In the genomic region with DNA sequence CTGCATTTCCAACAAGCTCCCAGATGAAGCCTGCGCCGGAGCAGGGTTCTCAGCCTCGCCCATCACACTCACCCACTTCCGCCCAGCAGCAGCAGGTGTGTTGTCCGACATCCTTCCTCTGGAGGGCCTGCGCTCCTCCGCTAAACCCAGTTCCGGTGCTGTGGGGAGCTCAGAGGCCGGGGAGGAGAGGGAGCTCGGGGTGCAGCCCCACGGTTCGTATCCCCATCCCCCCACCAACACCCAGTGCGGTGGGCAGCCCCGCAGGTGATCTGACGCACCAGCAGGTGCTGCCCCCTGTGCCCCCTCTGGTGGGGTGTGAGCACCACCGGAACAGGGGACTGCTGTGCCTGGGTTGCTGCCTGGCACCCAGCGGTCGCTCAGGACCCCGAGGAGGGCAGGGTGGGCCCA, we compare ENCODE assay signal across 10 cellular contexts. TPM values are rescaled to one million over a fixed set of nuclear protein-coding genes. Genes with fewer than 3 reads are reported as not detected.
DNase-seq lines count a peak whose midpoint lies in the region; ATAC-seq and TF ChIP-seq lines count a peak whose summit lies in the region.
"Had no signal": no experiment of that assay in that cellular context is flagged by ENCODE, and none has a peak within 500 bp of the region (broad histone marks: within the 10 kb centered on the region; RNA-seq: fewer than 3 reads in every experiment).

No MANE protein-coding gene starts in this region.

- intact Hi-C loops in Caco-2 (cut with micrococcal nuclease; ENCODE audit: unreplicated experiment): no loop called here

- no peak overlapping the region for H3K27ac ChIP-seq in GM23248
- H3K27ac ChIP-seq: ovary, tibial artery had no signal

- peak overlapping the region; percentile 24 for H3K4me3 Mint-ChIP-seq in Caco-2 (ENCODE audit: unreplicated experiment)
- H3K4me3 Mint-ChIP-seq in activated T-cell treated with anti-CD3 and anti-CD28 coated beads, Interleukin-2, amount 50 U/mL, for 4 hours: peak overlapping the region; percentile 79
- H3K4me3 Mint-ChIP-seq in natural killer cell treated with Interleukin-12 subunit alpha and Interleukin-12 subunit beta and Interleukin-15 and Interleukin-18, amount 100 ng/mL, for 72 hours: peak overlapping the region; percentile 82

- H3K4me3 ChIP-seq in Caco-2 (ENCODE audit: low read depth, low read length) (no peak overlapping the region), GM23248 (no peak overlapping the region)
- H3K4me3 ChIP-seq: ovary, tibial artery had no signal

- no TSS peak for BruUV-seq in Caco-2 (replicated peaks; lab: Mats Ljungman, UMichigan)

- H3K9me3 Mint-ChIP-seq in Caco-2 (ENCODE audit: unreplicated experiment): no peaks in the 10 kb centered on the region
- H3K9me3 Mint-ChIP-seq in activated T-cell treated with anti-CD3 and anti-CD28 coated beads, Interleukin-2, amount 50 U/mL, for 4 hours: no peaks in the 10 kb centered on the region
- no peaks in the 10 kb centered on the region for H3K9me3 Mint-ChIP-seq in natural killer cell treated with Interleukin-12 subunit alpha and Interleukin-12 subunit beta and Interleukin-15 and Interleukin-18, amount 100 ng/mL, for 72 hours

- 63 to 70% methylated on average over 18 to 19 of the region's 19 CpGs for WGBS in GM23248 (ENCODE audit: low coverage in 1 of 2, low lambda C conversion rate in 2 of 2, missing lambda C conversion rate in 2 of 2), 2 experiments

- no peak for ATAC-seq in activated T-cell treated with anti-CD3 and anti-CD28 coated beads, Interleukin-2, amount 50 U/mL, for 4 hours
- ATAC-seq in natural killer cell treated with Interleukin-12 subunit alpha and Interleukin-12 subunit beta and Interleukin-15 and Interleukin-18, amount 100 ng/mL, for 72 hours: peak in 1 of 2 donors; percentile 17
- ATAC-seq in HG02852 (IDR thresholded peaks at IDR 0.05; ENCODE audit: unreplicated experiment): no peak

- H3K9me2 ChIP-seq in GM23248 (ENCODE audit: insufficient read depth): no peaks in the 10 kb centered on the region

- H3K9me3 ChIP-seq in Caco-2 (no peaks in the 10 kb centered on the region), GM23248 (ENCODE audit: low read depth) (no peaks in the 10 kb centered on the region)
- H3K9me3 ChIP-seq: ovary, tibial artery had no signal

- no peak overlapping the region for H2AFZ ChIP-seq in GM23248

- H3K27me3 Mint-ChIP-seq in Caco-2 (ENCODE audit: insufficient read depth, unreplicated experiment): peaks cover 12% of the 10 kb centered on the region
- H3K27me3 Mint-ChIP-seq in activated T-cell treated with anti-CD3 and anti-CD28 coated beads, Interleukin-2, amount 50 U/mL, for 4 hours (ENCODE audit: low read depth): no peaks in the 10 kb centered on the region
- H3K27me3 Mint-ChIP-seq in natural killer cell treated with Interleukin-12 subunit alpha and Interleukin-12 subunit beta and Interleukin-15 and Interleukin-18, amount 100 ng/mL, for 72 hours: no peaks in the 10 kb centered on the region

- no peak for TF ChIP-seq CTCF in Caco-2 (IDR thresholded peaks at IDR 0.05; ENCODE audit: insufficient read depth in 1 of 2, low read depth in 1 of 2, low read length in 1 of 2, severe bottlenecking in 1 of 2, unreplicated experiment in 1 of 2)

- no peaks in the 10 kb centered on the region for H3F3A ChIP-seq in GM23248 (ENCODE audit: insufficient read depth)

- DNase-seq in Caco-2: no peak
- peak; percentile 61 for DNase-seq in NCI-H146 (lab: John Stamatoyannopoulos, UW)
- DNase-seq in activated T-cell treated with anti-CD3 and anti-CD28 coated beads, Interleukin-2, amount 50 U/mL, for 4 hours: peak; percentile 18
- peak; percentile 75 for DNase-seq in natural killer cell treated with Interleukin-12 subunit alpha and Interleukin-12 subunit beta and Interleukin-15 and Interleukin-18, amount 100 ng/mL, for 72 hours (ENCODE audit: low spot score)
- no peak for DNase-seq in NCI-H2227 (lab: John Stamatoyannopoulos, UW; ENCODE audit: unreplicated experiment)
- no peak for DNase-seq in GM23248
- no peak for DNase-seq in kidney glomerular epithelial cell (lab: John Stamatoyannopoulos, UW)
- DNase-seq: ovary, tibial artery had no signal

- H3K4me2 ChIP-seq in GM23248 (ENCODE audit: unreplicated experiment): no peak overlapping the region

- POLR2A ChIA-PET in Caco-2 (lab: Charles Lee): no interaction called here

- H3K9ac ChIP-seq in GM23248: no peak overlapping the region

- H3K4me1 Mint-ChIP-seq in Caco-2 (ENCODE audit: low read depth, unreplicated experiment): peaks cover 5% of the 10 kb centered on the region
- H3K4me1 Mint-ChIP-seq in activated T-cell treated with anti-CD3 and anti-CD28 coated beads, Interleukin-2, amount 50 U/mL, for 4 hours (ENCODE audit: low read depth): peaks cover 36% of the 10 kb centered on the region
- peaks cover 24% of the 10 kb centered on the region in 2 donors for H3K4me1 Mint-ChIP-seq in natural killer cell treated with Interleukin-12 subunit alpha and Interleukin-12 subunit beta and Interleukin-15 and Interleukin-18, amount 100 ng/mL, for 72 hours (ENCODE audit: low read depth in 2 of 2)

- CTCF ChIA-PET in Caco-2 (lab: Charles Lee): no interaction called here

- H3K36me3 Mint-ChIP-seq in Caco-2 (ENCODE audit: insufficient read depth, unreplicated experiment): peaks cover 23% of the 10 kb centered on the region
- no peaks in the 10 kb centered on the region for H3K36me3 Mint-ChIP-seq in activated T-cell treated with anti-CD3 and anti-CD28 coated beads, Interleukin-2, amount 50 U/mL, for 4 hours (ENCODE audit: insufficient read depth)
- no peaks in the 10 kb centered on the region for H3K36me3 Mint-ChIP-seq in natural killer cell treated with Interleukin-12 subunit alpha and Interleukin-12 subunit beta and Interleukin-15 and Interleukin-18, amount 100 ng/mL, for 72 hours

- H3K4me1 ChIP-seq in Caco-2 (no peaks in the 10 kb centered on the region; the same call in 1 of the 2 replicates), GM23248 (ENCODE audit: insufficient read depth) (no peaks in the 10 kb centered on the region)

- H3K27me3 ChIP-seq in Caco-2 (replicated peaks; ENCODE audit: control insufficient read depth, insufficient read depth, low read length): no peaks in the 10 kb centered on the region
- peaks cover 6% of the 10 kb centered on the region for H3K27me3 ChIP-seq in GM23248 (replicated peaks; ENCODE audit: insufficient read depth)
- H3K27me3 ChIP-seq: ovary had no signal

- H4K20me1 ChIP-seq in GM23248 (ENCODE audit: insufficient read depth): no peaks in the 10 kb centered on the region

- in situ Hi-C loops in GM23248 (cut with MboI): loop anchor here (10.0 to 25.0 kb wide), 3 partner anchors 129 to 1009 kb away; partner anchors contain the start of gene ACTRT2

- H3K36me3 ChIP-seq in Caco-2 (ENCODE audit: control insufficient read depth, insufficient read depth, low read length) (no peaks in the 10 kb centered on the region), GM23248 (ENCODE audit: low read depth) (no peaks in the 10 kb centered on the region)
- H3K36me3 ChIP-seq: ovary, tibial artery had no signal

- peaks cover 14% of the 10 kb centered on the region for H3K79me2 ChIP-seq in GM23248 (ENCODE audit: insufficient read depth)

- H3K27ac Mint-ChIP-seq in Caco-2 (ENCODE audit: unreplicated experiment): no peak overlapping the region
- peak overlapping the region; percentile 74 to 94 for H3K27ac Mint-ChIP-seq in natural killer cell treated with Interleukin-12 subunit alpha and Interleukin-12 subunit beta and Interleukin-15 and Interleukin-18, amount 100 ng/mL, for 72 hours

RNA-seq across cellular contexts. Expression of gene PEX10, which starts 3.4 kb away (rescaled TPM):
- 19.7 and 21.9 TPM in 2 replicates for total RNA-seq in Caco-2 (2022)
- 10 to 100 TPM; 23.4 to 23.6 (median 23.6) TPM for total RNA-seq in activated T-cell treated with anti-CD3 and anti-CD28 coated beads, Interleukin-2, amount 50 U/mL, for 4 hours
- total RNA-seq in natural killer cell treated with Interleukin-12 subunit alpha and Interleukin-12 subunit beta and Interleukin-15 and Interleukin-18, amount 100 ng/mL, for 72 hours: 10 to 100 TPM; 10.7 to 18.9 TPM
- total RNA-seq in GM23248 (2014; rRNA removed; shearing (Covaris generic)): 51.3 and 59.1 TPM in 2 replicates
- 24.7 and 29.1 TPM in 2 replicates for polyA plus RNA-seq in GM23248 (2016; fragmentation: Nextera tagmentation; extraction: Ambion mirVana)

RNA-seq across cellular contexts. Expression of gene RER1, which starts 24.2 kb away (rescaled TPM):
- 136 and 141 TPM in 2 replicates for total RNA-seq in Caco-2 (2022)
- total RNA-seq in activated T-cell treated with anti-CD3 and anti-CD28 coated beads, Interleukin-2, amount 50 U/mL, for 4 hours: 100 to 1,000 TPM; 153 to 170 (median 170) TPM
- 100 to 1,000 TPM; 139 to 161 TPM for total RNA-seq in natural killer cell treated with Interleukin-12 subunit alpha and Interleukin-12 subunit beta and Interleukin-15 and Interleukin-18, amount 100 ng/mL, for 72 hours
- 69.7 and 135 TPM in 2 replicates for total RNA-seq in GM23248 (2014; rRNA removed; shearing (Covaris generic))
- polyA plus RNA-seq in GM23248 (2016; fragmentation: Nextera tagmentation; extraction: Ambion mirVana): 328 and 331 TPM in 2 replicates

RNA-seq across cellular contexts. Expression of gene MORN1, which starts 24.5 kb away (rescaled TPM):
- total RNA-seq in Caco-2 (2022): 8.6 and 9.1 TPM in 2 replicates
- 1 to 10 TPM; 6.4 to 7.0 (median 6.7) TPM for total RNA-seq in activated T-cell treated with anti-CD3 and anti-CD28 coated beads, Interleukin-2, amount 50 U/mL, for 4 hours
- total RNA-seq in natural killer cell treated with Interleukin-12 subunit alpha and Interleukin-12 subunit beta and Interleukin-15 and Interleukin-18, amount 100 ng/mL, for 72 hours: 1 to 10 TPM; 4.0 to 7.5 TPM
- total RNA-seq in GM23248 (2014; rRNA removed; shearing (Covaris generic)): 6.3 and 8.8 TPM in 2 replicates
- polyA plus RNA-seq in GM23248 (2016; fragmentation: Nextera tagmentation; extraction: Ambion mirVana): 5.5 and 7.2 TPM in 2 replicates

Comparison
In these comparisons a context has a peak if more than half of its experiments do, and no peak if none do; other contexts are left out.
1. DNase-seq: peak in NCI-H146 (single experiment), activated T-cell treated with anti-CD3 and anti-CD28 coated beads, Interleukin-2, amount 50 U/mL, for 4 hours (single experiment) and natural killer cell treated with Interleukin-12 subunit alpha and Interleukin-12 subunit beta and Interleukin-15 and Interleukin-18, amount 100 ng/mL, for 72 hours (single experiment); none in Caco-2 (0 of 2), NCI-H2227 (single experiment), GM23248 (single experiment) and kidney glomerular epithelial cell (single experiment).
2. H3K4me3 Mint-ChIP-seq: peak in every context shown above with its lines; median percentile 82 in natural killer cell treated with Interleukin-12 subunit alpha and Interleukin-12 subunit beta and Interleukin-15 and Interleukin-18, amount 100 ng/mL, for 72 hours; 79 in activated T-cell treated with anti-CD3 and anti-CD28 coated beads, Interleukin-2, amount 50 U/mL, for 4 hours; 24 in Caco-2.